In genomic region chr2:113602040-113602769, GRCh38 we compare ENCODE assay signal across 8 cellular contexts. TPM values are rescaled to one million over a fixed set of nuclear protein-coding genes. Genes with fewer than 3 reads are reported as not detected.
DNase-seq lines count a peak whose midpoint lies in the region; ATAC-seq and TF ChIP-seq lines count a peak whose summit lies in the region.
"Not testable (repeated sequence)": the region's sequence is repeated elsewhere in the genome, so short reads cannot be mapped to it uniquely, and the experiment has no call there.

No MANE protein-coding gene starts in this region.

- H4K20me1 ChIP-seq in SK-N-SH (ENCODE audit: insufficient read depth): not testable (repeated sequence)

- not testable (repeated sequence) for H3K9me3 ChIP-seq in SK-N-SH, testis

- not testable (repeated sequence) for H3K9me3 Mint-ChIP-seq in effector memory CD8-positive, alpha-beta T cell; immature natural killer cell; progenitor cell of endocrine pancreas (ENCODE audit: low read depth)

- H3K36me3 Mint-ChIP-seq in effector memory CD8-positive, alpha-beta T cell (ENCODE audit: insufficient read depth): peaks cover 17% of the 10 kb centered on the region
- H3K36me3 Mint-ChIP-seq in immature natural killer cell; progenitor cell of endocrine pancreas (ENCODE audit: insufficient read depth): not testable (repeated sequence)

- not testable (repeated sequence) for H3K27ac Mint-ChIP-seq in effector memory CD8-positive, alpha-beta T cell; immature natural killer cell; progenitor cell of endocrine pancreas

- not testable (repeated sequence) for TF ChIP-seq POLR2A in testis (IDR thresholded peaks at IDR 0.05)

- not testable (repeated sequence) for H3K4me2 ChIP-seq in SK-N-SH

- TF ChIP-seq RAD21 in SK-N-SH (IDR thresholded peaks at IDR 0.05; ENCODE audit: low read length): not testable (repeated sequence)

- not testable (repeated sequence) for H3K9ac ChIP-seq in SK-N-SH

- not testable (repeated sequence) for H3K4me1 Mint-ChIP-seq in effector memory CD8-positive, alpha-beta T cell (ENCODE audit: low read depth in 2 of 2); immature natural killer cell; progenitor cell of endocrine pancreas (ENCODE audit: low read depth)

- CTCF ChIA-PET in SK-N-SH (lab: Yijun Ruan, JAX): not testable (repeated sequence)

- TF ChIP-seq EP300 in SK-N-SH (IDR thresholded peaks at IDR 0.05; ENCODE audit: borderline replicate concordance in 1 of 2, low read depth in 1 of 2, low read length in 1 of 2): not testable (repeated sequence)

- not testable (repeated sequence) for H3K9me2 ChIP-seq in SK-N-SH

- H2AFZ ChIP-seq in SK-N-SH (ENCODE audit: low read depth): not testable (repeated sequence)

- POLR2A ChIA-PET in SK-N-SH (lab: Yijun Ruan, JAX): not testable (repeated sequence)

- not testable (repeated sequence) for H3K79me2 ChIP-seq in SK-N-SH (ENCODE audit: insufficient read depth)

- not testable (repeated sequence) for H3K4me3 ChIP-seq in SK-N-SH (ENCODE audit: low read depth in 2 of 2, low read length in 1 of 2)
- H3K4me3 ChIP-seq in testis: peak overlapping the region; percentile 32 to 41

- H3K4me3 Mint-ChIP-seq in effector memory CD8-positive, alpha-beta T cell; immature natural killer cell; progenitor cell of endocrine pancreas (ENCODE audit: low read depth): not testable (repeated sequence)

- intact Hi-C loops in testis (cut with DNase I; ENCODE audit: low total_unique reads): not testable (repeated sequence)

- not testable (repeated sequence) for H3K27ac ChIP-seq in SK-N-SH (ENCODE audit: low read depth in 2 of 2, low read length in 1 of 2)
- peak overlapping the region in 1 of 2 donors; percentile 41 for H3K27ac ChIP-seq in testis

- DNase-seq in EL (peak; percentile 31), immature natural killer cell (peak; percentile 36 to 47 (median 46)), testis (peak; percentile 91)
- not testable (repeated sequence) for DNase-seq in SK-N-SH; progenitor cell of endocrine pancreas (ENCODE audit: low spot score, unreplicated experiment)
- peak; percentile 27 for DNase-seq in activated T-helper 9 cell treated with anti-CD3 and anti-CD28 coated beads, Interleukin-2, amount 50 U/mL, for 16 hours (ENCODE audit: low read depth)
- DNase-seq in effector memory CD8-positive, alpha-beta T cell: peak; percentile 27 to 50 (median 44)

- H3K36me3 ChIP-seq in SK-N-SH (replicated peaks in 1 of 2; ENCODE audit: control insufficient read depth in 1 of 2, insufficient read depth in 2 of 2, low read length in 1 of 2); testis (ENCODE audit: low read depth, missing control alignments): not testable (repeated sequence)

- not testable (repeated sequence) for H3F3A ChIP-seq in SK-N-SH (replicated peaks; ENCODE audit: insufficient read depth)

- TF ChIP-seq CTCF in SK-N-SH (IDR thresholded peaks at IDR 0.05) (peak; percentile 55), progenitor cell of endocrine pancreas (IDR thresholded peaks at IDR 0.05; ENCODE audit: unreplicated experiment) (peak; percentile 35), testis (IDR thresholded peaks at IDR 0.05) (peak; percentile 59 to 90 (median 71))

- ATAC-seq in HG03439 (IDR thresholded peaks at IDR 0.05; ENCODE audit: unreplicated experiment): peak; percentile 65
- ATAC-seq in effector memory CD8-positive, alpha-beta T cell (replicated peaks): not testable (repeated sequence)

- not testable (repeated sequence) for H3K27me3 Mint-ChIP-seq in effector memory CD8-positive, alpha-beta T cell; progenitor cell of endocrine pancreas
- peaks cover 10 to 11% (median 10%) of the 10 kb centered on the region in 3 donors for H3K27me3 Mint-ChIP-seq in immature natural killer cell (ENCODE audit: low read depth in 3 of 3)

- not testable (repeated sequence) for H3K27me3 ChIP-seq in SK-N-SH (ENCODE audit: insufficient read depth); testis

- 95% methylated on average over 32 of the region's 51 CpGs for WGBS in SK-N-SH (ENCODE audit: low lambda C conversion rate)
- WGBS in testis, 2 donors: 68 to 80% methylated on average over 10 to 47 of the region's 51 CpGs

- not testable (repeated sequence) for H3K4me1 ChIP-seq in SK-N-SH (ENCODE audit: control insufficient read depth in 1 of 2, insufficient read depth in 2 of 2, low read depth in 1 of 2, low read length in 1 of 2); testis

RNA-seq across cellular contexts. Expression of gene RABL2A, which starts 24.9 kb away (rescaled TPM):
- 26.4 and 30.3 TPM in 2 replicates for polyA plus RNA-seq in SK-N-SH (2012; rRNA removed)
- polyA plus RNA-seq in SK-N-SH (2012; cell fraction: cytosol; rRNA removed): 11.6 and 15.4 TPM in 2 replicates
- 149 and 183 TPM in 2 replicates for polyA plus RNA-seq in SK-N-SH (2012; cell fraction: nucleus; rRNA removed)
- polyA plus RNA-seq in immature natural killer cell: 10 to 100 TPM in 1 of 3 donors, 1 to 10 TPM in 2; 5.7 to 15.4 (median 9.0) TPM
- total RNA-seq in progenitor cell of endocrine pancreas: 56.2 and 61.2 TPM in 2 replicates
- 10 to 100 TPM; 31.9 to 41.7 TPM for total RNA-seq in testis
- polyA plus RNA-seq in testis (ENCODE audit: insufficient read depth, low read depth, low replicate concordance): 36.3 TPM
